Comparison of ENCODE assay signal across 27 cellular contexts in genomic region chr1:59249738-59250137, GRCh38. TPM values are rescaled to one million over a fixed set of nuclear protein-coding genes. Genes with fewer than 3 reads are reported as not detected.
DNase-seq lines count a peak whose midpoint lies in the region; ATAC-seq, FAIRE-seq and TF ChIP-seq lines count a peak whose summit lies in the region.
"Had no signal": no experiment of that assay in that cellular context is flagged by ENCODE, and none has a peak within 500 bp of the region (broad histone marks: within the 10 kb centered on the region; RNA-seq: fewer than 3 reads in every experiment).

No MANE protein-coding gene starts in this region.

- BruUV-seq in MCF 10A (replicated peaks; lab: Mats Ljungman, UMichigan), result no TSS peak

- H3K4me3 ChIP-seq in endodermal cell (ENCODE audit: low read length), result no peak overlapping the region
- H3K4me3 ChIP-seq: cardiac muscle cell, lung, SK-N-MC, tibial nerve had no signal

- H3K9me3 ChIP-seq in endodermal cell (ENCODE audit: control insufficient read depth, low read length), result peaks cover 23% of the 10 kb centered on the region

- TF ChIP-seq POLR2A in GM12891 (IDR thresholded peaks at IDR 0.05; ENCODE audit: low read depth, low read length), result no peak

- CTCF ChIA-PET in MCF 10A (lab: Yijun Ruan, JAX), result no interaction called here

- H3K4me1 Mint-ChIP-seq in endodermal cell (no peaks in the 10 kb centered on the region), MCF 10A (ENCODE audit: insufficient read depth, unreplicated experiment) (no peaks in the 10 kb centered on the region)
- H3K4me1 Mint-ChIP-seq: activated naive CD4-positive, alpha-beta T cell treated with anti-CD3 and anti-CD28 coated beads, Interleukin-2, amount 50 U/mL, for 24 hours; activated T-helper 17 cell treated with anti-CD3 and anti-CD28 coated beads, Interleukin-2, amount 50 U/mL, for 72 hours; CD14-positive monocyte; stimulated activated naive CD8-positive, alpha-beta T cell treated with anti-CD3 and anti-CD28 coated beads, Interleukin-15, amount 100 ng/mL, for 72 hours; T-helper 17 cell had no signal

- WGBS in endodermal cell (ENCODE audit: insufficient coverage in 1 of 2, insufficient read length in 1 of 2), 2 experiments, result 83 to 90% methylated on average over 1 to 2 of the region's 2 CpGs

- intact Hi-C loops in left ventricle myocardium superior (cut with micrococcal nuclease), result no loop called here
- intact Hi-C loops in MCF 10A (cut with micrococcal nuclease), result no loop called here

- H3K36me3 Mint-ChIP-seq in endodermal cell (ENCODE audit: low read depth) (no peaks in the 10 kb centered on the region), MCF 10A (ENCODE audit: insufficient read depth, unreplicated experiment) (no peaks in the 10 kb centered on the region)

- H3K9me3 Mint-ChIP-seq in endodermal cell (peaks cover 38% of the 10 kb centered on the region), MCF 10A (ENCODE audit: unreplicated experiment) (peaks cover 15% of the 10 kb centered on the region)
- H3K9me3 Mint-ChIP-seq: activated naive CD4-positive, alpha-beta T cell treated with anti-CD3 and anti-CD28 coated beads, Interleukin-2, amount 50 U/mL, for 24 hours; activated T-helper 17 cell treated with anti-CD3 and anti-CD28 coated beads, Interleukin-2, amount 50 U/mL, for 72 hours had no signal

- H3K27ac Mint-ChIP-seq in endodermal cell, result no peak overlapping the region
- no peak overlapping the region for H3K27ac Mint-ChIP-seq in MCF 10A (ENCODE audit: low read depth, unreplicated experiment)
- H3K27ac Mint-ChIP-seq: activated CD8-positive, alpha-beta T cell treated with anti-CD3 and anti-CD28 coated beads for 36 hours; activated naive CD4-positive, alpha-beta T cell treated with anti-CD3 and anti-CD28 coated beads, Interleukin-2, amount 50 U/mL, for 24 hours; activated T-helper 17 cell treated with anti-CD3 and anti-CD28 coated beads, Interleukin-2, amount 50 U/mL, for 72 hours; CD14-positive monocyte; T-helper 17 cell had no signal

- H3K36me3 ChIP-seq in endodermal cell (ENCODE audit: control insufficient read depth, insufficient read depth, low read length), result no peaks in the 10 kb centered on the region
- H3K36me3 ChIP-seq: cardiac muscle cell, tibial nerve had no signal

- DNase-seq in endodermal cell (no peak), left ventricle myocardium superior (no peak), pons (ENCODE audit: low spot score) (peak; percentile 51), MCF 10A (ENCODE audit: unreplicated experiment) (no peak), NCI-H1930 (lab: John Stamatoyannopoulos, UW) (no peak), H4 (ENCODE audit: low spot score) (no peak), GM12891 (ENCODE audit: insufficient read length, low spot score) (no peak)
- DNase-seq: activated CD4-positive, CD25-positive, alpha-beta regulatory T cell treated with anti-CD3 and anti-CD28 coated beads, Interleukin-2, amount 50 U/mL, for 72 hours; activated CD8-positive, alpha-beta T cell treated with anti-CD3 and anti-CD28 coated beads for 36 hours; Calu3; dermis blood vessel endothelial cell; DMS79 treated with DMSO at 0.1 percent for 48 hours; glutamatergic neuron; NCI-H1436; NCI-H446 treated with DMSO at 0.1 percent for 48 hours; stimulated activated naive CD8-positive, alpha-beta T cell treated with anti-CD3 and anti-CD28 coated beads, Interleukin-15, amount 100 ng/mL, for 72 hours; T-helper 17 cell had no signal

- H3K27me3 Mint-ChIP-seq in endodermal cell (ENCODE audit: insufficient read depth) (no peaks in the 10 kb centered on the region), MCF 10A (ENCODE audit: insufficient read depth, unreplicated experiment) (no peaks in the 10 kb centered on the region)
- H3K27me3 Mint-ChIP-seq: activated CD8-positive, alpha-beta T cell treated with anti-CD3 and anti-CD28 coated beads for 36 hours; activated naive CD4-positive, alpha-beta T cell treated with anti-CD3 and anti-CD28 coated beads, Interleukin-2, amount 50 U/mL, for 24 hours; activated T-helper 17 cell treated with anti-CD3 and anti-CD28 coated beads, Interleukin-2, amount 50 U/mL, for 72 hours; stimulated activated naive CD8-positive, alpha-beta T cell treated with anti-CD3 and anti-CD28 coated beads, Interleukin-15, amount 100 ng/mL, for 72 hours had no signal

- H3K9ac ChIP-seq in endodermal cell (ENCODE audit: extremely low read depth, low read length, poor library complexity, severe bottlenecking), result no peak overlapping the region

- H3K4me3 Mint-ChIP-seq in endodermal cell, result no peak overlapping the region
- no peak overlapping the region for H3K4me3 Mint-ChIP-seq in MCF 10A (ENCODE audit: unreplicated experiment)
- H3K4me3 Mint-ChIP-seq: activated CD8-positive, alpha-beta T cell treated with anti-CD3 and anti-CD28 coated beads for 36 hours; activated naive CD4-positive, alpha-beta T cell treated with anti-CD3 and anti-CD28 coated beads, Interleukin-2, amount 50 U/mL, for 24 hours; activated T-helper 17 cell treated with anti-CD3 and anti-CD28 coated beads, Interleukin-2, amount 50 U/mL, for 72 hours; CD14-positive monocyte; neural crest cell; stimulated activated naive CD8-positive, alpha-beta T cell treated with anti-CD3 and anti-CD28 coated beads, Interleukin-15, amount 100 ng/mL, for 72 hours; T-helper 17 cell had no signal

- TF ChIP-seq CTCF in endodermal cell (conservative IDR thresholded peaks at IDR 0.05), result no peak
- TF ChIP-seq CTCF in MCF 10A (IDR thresholded peaks at IDR 0.05; ENCODE audit: unreplicated experiment), result no peak

- H3K27ac ChIP-seq in endodermal cell (ENCODE audit: low read depth, low read length), result peak overlapping the region; percentile 72
- H3K27ac ChIP-seq: cardiac muscle cell, RWPE1, SK-N-MC had no signal

- POLR2A ChIA-PET in MCF 10A (lab: Yijun Ruan, JAX), result no interaction called here

- no peak for FAIRE-seq in GM12891 (lab: Jason Lieb, UNC)
- FAIRE-seq: endothelial cell of umbilical vein had no signal

- no peaks in the 10 kb centered on the region for H3K27me3 ChIP-seq in endodermal cell (ENCODE audit: control insufficient read depth, insufficient read depth, low read length, poor library complexity, severe bottlenecking)
- H3K27me3 ChIP-seq: cardiac muscle cell, tibial nerve had no signal

- H3K4me1 ChIP-seq in endodermal cell (ENCODE audit: control insufficient read depth, insufficient read depth, low read length), result no peaks in the 10 kb centered on the region
- H3K4me1 ChIP-seq: tibial nerve had no signal

- peak; percentile 75 for ATAC-seq in left ventricle myocardium superior
- ATAC-seq: activated CD8-positive, alpha-beta T cell treated with anti-CD3 and anti-CD28 coated beads for 36 hours; activated T-helper 17 cell treated with anti-CD3 and anti-CD28 coated beads, Interleukin-2, amount 50 U/mL, for 72 hours; stimulated activated naive CD8-positive, alpha-beta T cell treated with anti-CD3 and anti-CD28 coated beads, Interleukin-15, amount 100 ng/mL, for 72 hours; T-helper 17 cell had no signal

TF ChIP-seq in GM12891, 5 proteins besides CTCF, POLR2A, EP300 and RAD21:
- TF ChIP-seq SPI1 (IDR thresholded peaks at IDR 0.05; ENCODE audit: low read depth, low read length) (no peak), POLR2AphosphoS5 (IDR thresholded peaks at IDR 0.05; ENCODE audit: low read depth, low read length) (no peak), PAX5 (IDR thresholded peaks at IDR 0.05; ENCODE audit: insufficient read depth, low read length, severe bottlenecking) (no peak), TAF1 (IDR thresholded peaks at IDR 0.05; ENCODE audit: low read depth, low read length) (no peak), POU2F2 (IDR thresholded peaks at IDR 0.05; ENCODE audit: low read depth, low read length) (no peak)

RNA-seq across cellular contexts. Expression of gene FGGY, which starts 47.2 kb away (rescaled TPM):
- 10 to 100 TPM; 14.1 to 14.8 TPM for total RNA-seq in endodermal cell
- 15.6 TPM for polyA plus RNA-seq in endodermal cell (2013, experiment 1 of 2)
- polyA plus RNA-seq in endodermal cell (2013, experiment 2 of 2), result 11.9 TPM
- total RNA-seq in left ventricle myocardium superior, result 29.7 TPM
- total RNA-seq in MCF 10A (2022), result 8.0 and 10.6 TPM in 2 replicates
- 4.9 and 8.4 TPM in 2 replicates for total RNA-seq in H4 (2014; rRNA removed; shearing (Covaris generic))
- polyA plus RNA-seq in GM12891 (2012; ENCODE audit: low read depth, missing spikeins), result 9.6 TPM
